ENCODE assay signal across 10 cellular contexts in the genomic region with DNA sequence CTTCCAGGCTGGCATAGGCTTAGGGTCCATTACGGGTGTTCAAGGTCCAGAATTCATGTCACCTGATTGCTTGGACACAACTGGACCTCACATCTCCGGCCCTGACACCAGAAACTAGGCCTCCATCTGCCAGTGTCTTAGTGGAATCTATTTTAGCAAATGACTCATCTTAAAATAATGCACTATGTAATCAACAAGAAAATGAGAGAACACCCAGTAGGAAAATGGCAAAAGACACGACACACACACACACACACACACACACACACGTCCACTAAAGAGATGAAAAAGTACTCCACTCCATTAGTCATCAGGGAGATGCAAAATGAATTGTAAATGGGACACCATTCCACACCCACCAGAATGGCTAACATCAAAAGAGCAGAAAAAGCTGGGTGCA. TPM values are rescaled to one million over a fixed set of nuclear protein-coding genes. Genes with fewer than 3 reads are reported as not detected.
DNase-seq lines count a peak whose midpoint lies in the region; TF ChIP-seq lines count a peak whose summit lies in the region.
"Had no signal": no experiment of that assay in that cellular context is flagged by ENCODE, and none has a peak within 500 bp of the region (broad histone marks: within the 10 kb centered on the region; RNA-seq: fewer than 3 reads in every experiment).

No MANE protein-coding gene starts in this region.

- H3K4me2 ChIP-seq in GM23248 (ENCODE audit: unreplicated experiment) = no peak overlapping the region

- H3F3A ChIP-seq in GM23248 (ENCODE audit: insufficient read depth) = no peaks in the 10 kb centered on the region

- H3K27me3 ChIP-seq in GM23248 (replicated peaks; ENCODE audit: insufficient read depth) (no peaks in the 10 kb centered on the region), tibial artery (peaks cover 0 to 3% of the 10 kb centered on the region in 2 donors)

- WGBS in GM23248 (ENCODE audit: low coverage in 1 of 2, low lambda C conversion rate in 2 of 2, missing lambda C conversion rate in 2 of 2), 2 experiments = 34% methylated on average over 4 of the region's 4 CpGs

- H3K9me3 ChIP-seq in GM23248 (ENCODE audit: low read depth) (no peaks in the 10 kb centered on the region), tibial artery (no peaks in the 10 kb centered on the region)

- no peak overlapping the region for H2AFZ ChIP-seq in GM23248

- in situ Hi-C loops in GM23248 (cut with MboI) = loop anchor here (10.0 kb wide), 1 partner anchor 58 kb away; no protein-coding TSS in a partner anchor

- no peak for TF ChIP-seq CTCF in RWPE1 (conservative IDR thresholded peaks at IDR 0.05; ENCODE audit: low read depth)
- TF ChIP-seq CTCF in tibial artery (IDR thresholded peaks at IDR 0.05) = no peak

- no peak overlapping the region for H3K9ac ChIP-seq in GM23248

- H3K4me1 ChIP-seq in GM23248 (ENCODE audit: insufficient read depth) (no peaks in the 10 kb centered on the region), tibial artery (no peaks in the 10 kb centered on the region)

- H3K4me3 ChIP-seq in GM23248 = no peak overlapping the region
- no peak overlapping the region for H3K4me3 ChIP-seq in tibial artery

- CTCF ChIA-PET in RWPE1 (lab: Yijun Ruan, JAX) = no interaction called here

- H3K27ac ChIP-seq in GM23248 (no peak overlapping the region), RWPE1 (no peak overlapping the region), tibial artery (no peak overlapping the region)

- DNase-seq in GM23248 (peak; percentile 37), RWPE1 (ENCODE audit: low spot score) (peak; percentile 65), epidermal melanocyte (ENCODE audit: insufficient read length, low spot score) (peak; percentile 50), pulmonary artery endothelial cell (ENCODE audit: low read depth, low spot score) (peak; percentile 29), NCI-H2171 (lab: John Stamatoyannopoulos, UW) (no peak), NCI-H1105 treated with DMSO at 0.1 percent for 48 hours (lab: John Stamatoyannopoulos, UW) (no peak), tibial artery (no peak)
- DNase-seq in activated CD4-positive, CD25-positive, alpha-beta regulatory T cell (lab: John Stamatoyannopoulos, UW) = no peak

- intact Hi-C loops in tibial artery (cut with DNase I; ENCODE audit: low total_unique reads) = no loop called here

- H3K9me2 ChIP-seq in GM23248 (ENCODE audit: insufficient read depth) = no peaks in the 10 kb centered on the region

- POLR2A ChIA-PET in RWPE1 (lab: Yijun Ruan, JAX; ENCODE audit: low non-redundant PET) = no interaction called here

- H3K36me3 ChIP-seq in GM23248 (ENCODE audit: low read depth) (no peaks in the 10 kb centered on the region), tibial artery (no peaks in the 10 kb centered on the region)

- no peaks in the 10 kb centered on the region for H4K20me1 ChIP-seq in GM23248 (ENCODE audit: insufficient read depth)

- H3K79me2 ChIP-seq in GM23248 (ENCODE audit: insufficient read depth) = no peaks in the 10 kb centered on the region

RNA-seq across cellular contexts. Expression of a gene that starts 11.2 kb away (rescaled TPM):
- total RNA-seq in GM23248 (2014; rRNA removed; shearing (Covaris generic)) = 0.65 and 1.1 TPM in 2 replicates
- 0.23 and 0.46 TPM in 2 replicates for polyA plus RNA-seq in GM23248 (2016; fragmentation: Nextera tagmentation; extraction: Ambion mirVana)
- 42.1 and 44.5 TPM in 2 replicates for total RNA-seq in pulmonary artery endothelial cell

RNA-seq across cellular contexts. Expression of a gene that starts 48.5 kb away (rescaled TPM):
- total RNA-seq in GM23248 (2014; rRNA removed; shearing (Covaris generic)) = not detected in 2 replicates
- not detected in 2 replicates for polyA plus RNA-seq in GM23248 (2016; fragmentation: Nextera tagmentation; extraction: Ambion mirVana)
- total RNA-seq in pulmonary artery endothelial cell = not detected in 2 replicates
- total RNA-seq: cerebellum; natural killer cell treated with Interleukin-12 subunit alpha and Interleukin-12 subunit beta and Interleukin-15 and Interleukin-18, amount 100 ng/mL, for 72 hours had no signal

Comparison
In these comparisons a context has a peak if more than half of its experiments do, and no peak if none do; other contexts are left out.
1. DNase-seq: peak in GM23248 (single experiment), RWPE1 (single experiment), epidermal melanocyte (single experiment) and pulmonary artery endothelial cell (single experiment); none in activated CD4-positive, CD25-positive, alpha-beta regulatory T cell (0 of 4), NCI-H2171 (single experiment), NCI-H1105 treated with DMSO at 0.1 percent for 48 hours (single experiment) and tibial artery (0 of 2).
2. RNA of a gene that starts 11.2 kb away (total RNA-seq): 42.1 to 44.5 TPM in pulmonary artery endothelial cell; 0.65 to 1.1 TPM in GM23248; every median in the first group is over 10 times any median in the second.